In genomic region chr19:44111910-44112463, GRCh38 we compare ENCODE assay signal across 7 cellular contexts. TPM values are rescaled to one million over a fixed set of nuclear protein-coding genes. Genes with fewer than 3 reads are reported as not detected.
DNase-seq lines count a peak whose midpoint lies in the region; ATAC-seq, FAIRE-seq and TF ChIP-seq lines count a peak whose summit lies in the region.

No MANE protein-coding gene starts in this region.

- no peaks in the 10 kb centered on the region for H3K4me1 ChIP-seq in ES-I3 (ENCODE audit: insufficient read depth, low read length)

- H3K9ac ChIP-seq in ES-I3 (ENCODE audit: low read depth, low read length), result peak overlapping the region; percentile 87

- H3K36me3 ChIP-seq in ES-I3 (ENCODE audit: insufficient read depth, low read length), result peaks cover 15% of the 10 kb centered on the region
- peaks cover 11% of the 10 kb centered on the region for H3K36me3 ChIP-seq in brain microvascular endothelial cell (replicated peaks)

- H3K27me3 Mint-ChIP-seq in type B pancreatic cell, result no peaks in the 10 kb centered on the region

- TF ChIP-seq CTCF in brain microvascular endothelial cell (IDR thresholded peaks at IDR 0.05; ENCODE audit: low read depth, low read length, missing control alignments) (no peak), type B pancreatic cell (conservative IDR thresholded peaks at IDR 0.05) (no peak)

- DNase-seq in NCI-H510A treated with DMSO at 0.1 percent for 48 hours (lab: John Stamatoyannopoulos, UW), result peak; percentile 2
- DNase-seq in brain microvascular endothelial cell, result peak; percentile 94
- peak; percentile 71 for DNase-seq in kidney glomerular epithelial cell (lab: John Stamatoyannopoulos, UW)
- DNase-seq in type B pancreatic cell (ENCODE audit: extremely low spot score, unreplicated experiment), result no peak
- DNase-seq in frontal cortex (ENCODE audit: low spot score in 2 of 2), result no peak

- H3K36me3 Mint-ChIP-seq in type B pancreatic cell, result peaks cover 39% of the 10 kb centered on the region

- peaks cover 12% of the 10 kb centered on the region for H3K4me1 Mint-ChIP-seq in type B pancreatic cell (ENCODE audit: unreplicated experiment)

- peak overlapping the region; percentile 91 for H3K4me3 ChIP-seq in brain microvascular endothelial cell (ENCODE audit: low read depth, low read length)

- ATAC-seq in GM18520 (IDR thresholded peaks at IDR 0.05; ENCODE audit: unreplicated experiment), result no peak

- in situ Hi-C loops in brain microvascular endothelial cell (cut with HindIII; ENCODE audit: low pct_ligation_motif_present, low sequenced_read_pairs), result no loop called here

- peak overlapping the region; percentile 94 for H3K27ac Mint-ChIP-seq in type B pancreatic cell

- peak overlapping the region; percentile 100 for H3K4me3 Mint-ChIP-seq in type B pancreatic cell

- peaks cover 8% of the 10 kb centered on the region for H3K9me3 ChIP-seq in ES-I3 (ENCODE audit: control insufficient read depth, insufficient read depth, low read length)

- H3K9me3 Mint-ChIP-seq in type B pancreatic cell, result peaks cover 23% of the 10 kb centered on the region

- peak overlapping the region; percentile 67 for H3K27ac ChIP-seq in brain microvascular endothelial cell

- no peak for FAIRE-seq in frontal cortex (lab: Jason Lieb, UNC)

- no peaks in the 10 kb centered on the region for H3K27me3 ChIP-seq in brain microvascular endothelial cell (replicated peaks)

RNA-seq across cellular contexts. Expression of gene ZNF225, which starts 1.2 kb away (rescaled TPM):
- 5.8 and 8.4 TPM in 2 replicates for total RNA-seq in type B pancreatic cell (ENCODE audit: low replicate concordance)
- 13.9 TPM for total RNA-seq in frontal cortex

RNA-seq across cellular contexts. Expression of gene ZNF224, which starts 17.8 kb away (rescaled TPM):
- 28.9 and 32.8 TPM in 2 replicates for total RNA-seq in type B pancreatic cell (ENCODE audit: low replicate concordance)
- 43.2 TPM for total RNA-seq in frontal cortex

RNA-seq across cellular contexts. Expression of gene ZNF234, which starts 29.4 kb away (rescaled TPM):
- total RNA-seq in type B pancreatic cell (ENCODE audit: low replicate concordance) (17.2 and 20.7 TPM in 2 replicates), frontal cortex (30.6 TPM)

RNA-seq across cellular contexts. Expression of gene ZNF284, which starts 40.0 kb away (rescaled TPM):
- total RNA-seq in type B pancreatic cell (ENCODE audit: low replicate concordance) (4.9 and 5.2 TPM in 2 replicates), frontal cortex (11.8 TPM)

RNA-seq across cellular contexts. Expression of gene ZNF226, which starts 52.9 kb away (rescaled TPM):
- total RNA-seq in type B pancreatic cell (ENCODE audit: low replicate concordance) (25.1 and 28.8 TPM in 2 replicates), frontal cortex (37.9 TPM)

Comparison
In these comparisons a context has a peak if more than half of its experiments do, and no peak if none do; other contexts are left out.
1. DNase-seq: peak in NCI-H510A treated with DMSO at 0.1 percent for 48 hours (single experiment), brain microvascular endothelial cell (single experiment) and kidney glomerular epithelial cell (single experiment); none in type B pancreatic cell (single experiment) and frontal cortex (0 of 2).